In the genomic region with DNA sequence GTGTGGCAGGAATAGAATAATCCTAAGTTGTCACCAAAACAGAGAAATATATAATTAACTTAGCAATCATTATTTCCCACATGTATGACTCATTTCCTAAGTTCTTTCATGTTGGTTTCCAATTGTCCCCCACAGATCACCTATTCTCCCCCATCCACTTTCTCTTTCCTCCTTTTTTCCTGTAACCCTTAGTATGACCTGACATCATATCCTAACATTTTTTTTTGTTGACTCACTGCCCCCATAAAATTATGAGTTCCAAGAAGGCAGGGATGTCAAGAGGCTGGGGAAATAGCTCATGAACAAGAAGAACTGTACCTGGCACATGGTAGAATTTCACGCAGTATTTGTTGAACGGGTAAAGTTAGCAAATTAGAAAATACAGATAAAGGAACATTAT, we compare ENCODE assay signal across 17 cellular contexts.
DNase-seq lines count a peak whose midpoint lies in the region; ATAC-seq and TF ChIP-seq lines count a peak whose summit lies in the region.
"Had no signal": no experiment of that assay in that cellular context is flagged by ENCODE, and none has a peak within 500 bp of the region (broad histone marks: within the 10 kb centered on the region; RNA-seq: fewer than 3 reads in every experiment).

No MANE protein-coding gene starts in this region.

- DNase-seq in EH (ENCODE audit: low read depth) (peak; percentile 27), NCI-H460 (ENCODE audit: extremely low read depth, low read depth) (peak; percentile 16), dermis blood vessel endothelial cell (peak; percentile 52), kidney glomerular epithelial cell (lab: John Stamatoyannopoulos, UW) (peak; percentile 74), NCI-H1092 (lab: John Stamatoyannopoulos, UW) (no peak), GM23338 (ENCODE audit: low spot score) (no peak)
- no peak for DNase-seq in stimulated activated CD4-positive, alpha-beta T cell treated with anti-CD3 and anti-CD28 coated beads, Interleukin-15, amount 100 ng/mL, for 24 hours
- DNase-seq: activated CD8-positive, alpha-beta T cell treated with anti-CD3 and anti-CD28 coated beads, Interleukin-2, amount 10 ng/mL, durations not matched to agents 7 days and 5 days; Caco-2; cerebellar nuclear complex; heart left ventricle; RPMI8226; stimulated activated CD4-positive, alpha-beta T cell treated with anti-CD3 and anti-CD28 coated beads, Interleukin-2, amount 100 ng/mL, for 24 hours; T-cell had no signal

- no peaks in the 10 kb centered on the region for H3K27me3 ChIP-seq in GM23338 (ENCODE audit: insufficient read depth)
- H3K27me3 ChIP-seq: heart left ventricle had no signal

- no peak overlapping the region for H3K27ac Mint-ChIP-seq in GM23338
- H3K27ac Mint-ChIP-seq: activated CD8-positive, alpha-beta T cell treated with anti-CD3 and anti-CD28 coated beads, Interleukin-2, amount 10 ng/mL, durations not matched to agents 7 days and 5 days; T-cell had no signal

- no peak overlapping the region for H3K27ac ChIP-seq in GM23338 (ENCODE audit: low read depth)
- H3K27ac ChIP-seq: neutrophil, VCaP had no signal

- peaks cover 6% of the 10 kb centered on the region for H3K27me3 Mint-ChIP-seq in GM23338 (ENCODE audit: insufficient read depth, low read depth, poor library complexity)

- peaks cover 30% of the 10 kb centered on the region for H3K4me1 ChIP-seq in GM23338 (ENCODE audit: insufficient read depth)
- H3K4me1 ChIP-seq: Caco-2 had no signal

- H3F3A ChIP-seq in GM23338 (replicated peaks; ENCODE audit: low read depth), result no peaks in the 10 kb centered on the region

- no peak overlapping the region for H3K4me3 ChIP-seq in GM23338
- H3K4me3 ChIP-seq: heart left ventricle had no signal

- no peak for TF ChIP-seq CTCF in GM23338 (conservative IDR thresholded peaks at IDR 0.05; ENCODE audit: low read depth in 2 of 2)

- H3K4me2 ChIP-seq in GM23338, result no peak overlapping the region

- no peaks in the 10 kb centered on the region for H3K9me2 ChIP-seq in GM23338 (ENCODE audit: insufficient read depth)

- no peaks in the 10 kb centered on the region for H4K20me1 ChIP-seq in GM23338 (replicated peaks; ENCODE audit: insufficient read depth)

- H3K9me3 Mint-ChIP-seq in GM23338, result no peaks in the 10 kb centered on the region
- H3K9me3 Mint-ChIP-seq: T-cell had no signal

- H3K79me2 ChIP-seq in GM23338 (replicated peaks; ENCODE audit: insufficient read depth), result no peaks in the 10 kb centered on the region

- peaks cover 62% of the 10 kb centered on the region for H3K4me1 Mint-ChIP-seq in GM23338

- no peaks in the 10 kb centered on the region for H3K36me3 Mint-ChIP-seq in GM23338 (ENCODE audit: low read depth)
- H3K36me3 Mint-ChIP-seq: T-cell had no signal

- no peaks in the 10 kb centered on the region for H3K36me3 ChIP-seq in GM23338 (ENCODE audit: insufficient read depth)
- H3K36me3 ChIP-seq: heart left ventricle, neutrophil had no signal

- H2AFZ ChIP-seq in GM23338, result no peak overlapping the region

- H3K4me3 Mint-ChIP-seq in GM23338, result no peak overlapping the region
- H3K4me3 Mint-ChIP-seq: activated CD8-positive, alpha-beta T cell treated with anti-CD3 and anti-CD28 coated beads, Interleukin-2, amount 10 ng/mL, durations not matched to agents 7 days and 5 days; T-cell had no signal

- ATAC-seq in GM23338, result no peak
- no peak for ATAC-seq in GM19463 (IDR thresholded peaks at IDR 0.05; ENCODE audit: unreplicated experiment)
- ATAC-seq: activated CD8-positive, alpha-beta T cell treated with anti-CD3 and anti-CD28 coated beads, Interleukin-2, amount 10 ng/mL, durations not matched to agents 7 days and 5 days; T-cell had no signal

TF ChIP-seq in GM23338, 12 proteins besides CTCF, POLR2A, EP300 and RAD21:
- no peak for TF ChIP-seq EZH2phosphoT487 (IDR thresholded peaks at IDR 0.05; ENCODE audit: unreplicated experiment)

Comparison
In these comparisons a context has a peak if more than half of its experiments do, and no peak if none do; other contexts are left out.
1. DNase-seq: peak in EH (single experiment), NCI-H460 (single experiment), dermis blood vessel endothelial cell (single experiment) and kidney glomerular epithelial cell (single experiment); none in stimulated activated CD4-positive, alpha-beta T cell treated with anti-CD3 and anti-CD28 coated beads, Interleukin-15, amount 100 ng/mL, for 24 hours (single experiment), NCI-H1092 (single experiment) and GM23338 (single experiment).